Comparison of ENCODE assay signal across 1 cellular context in the genomic region with DNA sequence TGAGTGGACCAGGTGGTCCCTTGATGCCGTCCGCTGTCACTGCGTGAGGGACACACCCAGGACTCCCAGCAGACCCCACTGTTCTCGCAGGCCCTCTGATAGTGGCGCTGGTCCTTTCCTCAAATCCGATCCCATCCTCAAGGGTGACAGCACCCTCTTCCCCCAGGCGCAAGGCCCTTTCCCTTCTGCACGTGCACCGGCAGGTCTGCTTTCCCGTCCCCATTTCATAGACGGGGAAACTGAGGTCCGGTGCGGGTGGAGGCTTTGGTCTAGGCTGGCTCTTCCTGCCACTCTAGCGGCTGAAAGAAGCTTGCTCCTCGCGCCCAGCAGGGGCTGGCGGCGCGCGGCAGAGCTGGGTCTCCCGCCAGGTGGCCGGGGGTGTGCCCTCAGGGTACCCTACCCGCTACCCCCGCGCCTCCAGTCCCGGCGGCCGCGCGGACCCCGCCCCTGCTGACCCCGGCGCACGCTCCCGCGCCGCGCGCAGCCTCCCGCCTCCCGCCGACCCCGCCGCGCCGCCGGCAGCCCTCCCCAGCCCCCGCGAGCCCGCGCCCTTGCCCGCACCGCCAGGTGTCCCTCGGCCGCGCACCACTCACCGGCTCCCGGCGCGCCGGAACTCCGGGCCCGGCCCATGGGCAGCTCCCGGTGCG.
TF ChIP-seq lines count a peak whose summit lies in the region.

No MANE protein-coding gene starts in this region.

TF ChIP-seq in HEK293, 187 proteins besides CTCF, POLR2A, EP300 and RAD21 (continued from another document):
- TF ChIP-seq, protein P1, sequence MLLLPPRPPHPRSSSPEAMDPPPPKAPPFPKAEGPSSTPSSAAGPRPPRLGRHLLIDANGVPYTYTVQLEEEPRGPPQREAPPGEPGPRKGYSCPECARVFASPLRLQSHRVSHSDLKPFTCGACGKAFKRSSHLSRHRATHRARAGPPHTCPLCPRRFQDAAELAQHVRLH (tag by site-specific recombination; IDR thresholded peaks at IDR 0.05) = peak; percentile 90
- TF ChIP-seq KLF1 (tag by site-specific recombination; IDR thresholded peaks at IDR 0.05) (peak; percentile 16; the same call in 1 of the 2 replicates), ZNF629 (tag by site-specific recombination; IDR thresholded peaks at IDR 0.05) (no peak), BCL11A (tag by site-specific recombination; IDR thresholded peaks at IDR 0.05; ENCODE audit: low read depth) (no peak), ZBTB1 (tag by site-specific recombination; IDR thresholded peaks at IDR 0.05) (peak; percentile 57; the same call in 1 of the 2 replicates), ZNF791 (tag by site-specific recombination; IDR thresholded peaks at IDR 0.05) (no peak), ZXDB (tag by site-specific recombination; IDR thresholded peaks at IDR 0.05) (peak; percentile 42; the same call in 1 of the 2 replicates), ZNF596 (tag by site-specific recombination; IDR thresholded peaks at IDR 0.05) (0 out of 2 replicates have a peak, but pooled peaks have one; percentile 8), HOXD13 (CRISPR knock-in tag; IDR thresholded peaks at IDR 0.05; ENCODE audit: borderline replicate concordance) (no peak), ZNF529 (tag by site-specific recombination; IDR thresholded peaks at IDR 0.05; ENCODE audit: insufficient replicate concordance) (no peak), ZNF610 (tag by site-specific recombination; IDR thresholded peaks at IDR 0.05; ENCODE audit: borderline replicate concordance) (no peak), ZBTB8A (tag by site-specific recombination; IDR thresholded peaks at IDR 0.05) (peak; percentile 65), ZNF48 (tag by site-specific recombination; IDR thresholded peaks at IDR 0.05) (no peak), GLI2 (tag by site-specific recombination; IDR thresholded peaks at IDR 0.05; ENCODE audit: borderline replicate concordance, low read depth) (no peak), ZNF266 (tag by site-specific recombination; IDR thresholded peaks at IDR 0.05; ENCODE audit: low read depth) (no peak), ZNF324 (tag by site-specific recombination; IDR thresholded peaks at IDR 0.05) (peak; percentile 70; the same call in 1 of the 2 replicates), ZSCAN23 (tag by site-specific recombination; IDR thresholded peaks at IDR 0.05) (0 out of 2 replicates have a peak, but pooled peaks have one; percentile 35), OVOL3 (tag by site-specific recombination; IDR thresholded peaks at IDR 0.05) (no peak), ZNF223 (tag by site-specific recombination; IDR thresholded peaks at IDR 0.05) (peak; percentile 72; the same call in 1 of the 2 replicates), ZIC2 (tag by site-specific recombination; IDR thresholded peaks at IDR 0.05) (peak; percentile 57), ZNF341 (tag by site-specific recombination; IDR thresholded peaks at IDR 0.05; ENCODE audit: low read depth) (peak; percentile 64), REPIN1 (tag by site-specific recombination; IDR thresholded peaks at IDR 0.05; ENCODE audit: low read depth) (0 out of 2 replicates have a peak, but pooled peaks have one; percentile 48), ZNF354C (tag by site-specific recombination; IDR thresholded peaks at IDR 0.05; ENCODE audit: borderline replicate concordance, low read depth) (no peak), ZNF155 (tag by site-specific recombination; IDR thresholded peaks at IDR 0.05) (no peak), ZSCAN5A (tag by site-specific recombination; IDR thresholded peaks at IDR 0.05) (peak; percentile 62; the same call in 1 of the 2 replicates), ZNF2 (tag by site-specific recombination; IDR thresholded peaks at IDR 0.05) (no peak; the same call in 1 of the 2 replicates), ZSCAN30 (tag by site-specific recombination; IDR thresholded peaks at IDR 0.05) (0 out of 2 replicates have a peak, but pooled peaks have one; percentile 42), ZNF621 (tag by site-specific recombination; IDR thresholded peaks at IDR 0.05) (no peak), ZBTB21 (tag by site-specific recombination; IDR thresholded peaks at IDR 0.05) (no peak), RBAK (tag by site-specific recombination; IDR thresholded peaks at IDR 0.05) (no peak), ZNF133 (tag by site-specific recombination; IDR thresholded peaks at IDR 0.05) (0 out of 2 replicates have a peak, but pooled peaks have one; percentile 7), EGR2 (tag by site-specific recombination; IDR thresholded peaks at IDR 0.05; ENCODE audit: low read depth) (no peak), ZNF747 (tag by site-specific recombination; IDR thresholded peaks at IDR 0.05) (no peak), ZEB2 (tag by site-specific recombination; IDR thresholded peaks at IDR 0.05) (peak; percentile 52), ZNF677 (tag by site-specific recombination; IDR thresholded peaks at IDR 0.05) (no peak), OSR2 (tag by site-specific recombination; IDR thresholded peaks at IDR 0.05) (no peak), ZNF777 (tag by site-specific recombination; IDR thresholded peaks at IDR 0.05; ENCODE audit: borderline replicate concordance) (0 out of 2 replicates have a peak, but pooled peaks have one; percentile 51)
- TF ChIP-seq, protein P2, sequence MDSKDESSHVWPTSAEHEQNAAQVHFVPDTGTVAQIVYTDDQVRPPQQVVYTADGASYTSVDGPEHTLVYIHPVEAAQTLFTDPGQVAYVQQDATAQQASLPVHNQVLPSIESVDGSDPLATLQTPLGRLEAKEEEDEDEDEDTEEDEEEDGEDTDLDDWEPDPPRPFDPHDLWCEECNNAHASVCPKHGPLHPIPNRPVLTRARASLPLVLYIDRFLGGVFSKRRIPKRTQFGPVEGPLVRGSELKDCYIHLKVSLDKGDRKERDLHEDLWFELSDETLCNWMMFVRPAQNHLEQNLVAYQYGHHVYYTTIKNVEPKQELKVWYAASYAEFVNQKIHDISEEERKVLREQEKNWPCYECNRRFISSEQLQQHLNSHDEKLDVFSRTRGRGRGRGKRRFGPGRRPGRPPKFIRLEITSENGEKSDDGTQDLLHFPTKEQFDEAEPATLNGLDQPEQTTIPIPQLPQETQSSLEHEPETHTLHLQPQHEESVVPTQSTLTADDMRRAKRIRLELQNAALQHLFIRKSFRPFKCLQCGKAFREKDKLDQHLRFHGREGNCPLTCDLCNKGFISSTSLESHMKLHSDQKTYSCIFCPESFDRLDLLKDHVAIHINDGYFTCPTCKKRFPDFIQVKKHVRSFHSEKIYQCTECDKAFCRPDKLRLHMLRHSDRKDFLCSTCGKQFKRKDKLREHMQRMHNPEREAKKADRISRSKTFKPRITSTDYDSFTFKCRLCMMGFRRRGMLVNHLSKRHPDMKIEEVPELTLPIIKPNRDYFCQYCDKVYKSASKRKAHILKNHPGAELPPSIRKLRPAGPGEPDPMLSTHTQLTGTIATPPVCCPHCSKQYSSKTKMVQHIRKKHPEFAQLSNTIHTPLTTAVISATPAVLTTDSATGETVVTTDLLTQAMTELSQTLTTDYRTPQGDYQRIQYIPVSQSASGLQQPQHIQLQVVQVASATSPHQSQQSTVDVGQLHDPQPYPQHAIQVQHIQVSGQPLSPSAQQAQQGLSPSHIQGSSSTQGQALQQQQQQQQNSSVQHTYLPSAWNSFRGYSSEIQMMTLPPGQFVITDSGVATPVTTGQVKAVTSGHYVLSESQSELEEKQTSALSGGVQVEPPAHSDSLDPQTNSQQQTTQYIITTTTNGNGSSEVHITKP (tag by site-specific recombination; IDR thresholded peaks at IDR 0.05) = no peak
- TF ChIP-seq, protein P3, sequence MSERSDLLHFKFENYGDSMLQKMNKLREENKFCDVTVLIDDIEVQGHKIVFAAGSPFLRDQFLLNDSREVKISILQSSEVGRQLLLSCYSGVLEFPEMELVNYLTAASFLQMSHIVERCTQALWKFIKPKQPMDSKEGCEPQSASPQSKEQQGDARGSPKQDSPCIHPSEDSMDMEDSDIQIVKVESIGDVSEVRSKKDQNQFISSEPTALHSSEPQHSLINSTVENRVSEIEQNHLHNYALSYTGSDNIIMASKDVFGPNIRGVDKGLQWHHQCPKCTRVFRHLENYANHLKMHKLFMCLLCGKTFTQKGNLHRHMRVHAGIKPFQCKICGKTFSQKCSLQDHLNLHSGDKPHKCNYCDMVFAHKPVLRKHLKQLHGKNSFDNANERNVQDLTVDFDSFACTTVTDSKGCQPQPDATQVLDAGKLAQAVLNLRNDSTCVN (tag by site-specific recombination; optimal IDR thresholded peaks at IDR 0.05) = peak; percentile 64
- TF ChIP-seq, protein P4, sequence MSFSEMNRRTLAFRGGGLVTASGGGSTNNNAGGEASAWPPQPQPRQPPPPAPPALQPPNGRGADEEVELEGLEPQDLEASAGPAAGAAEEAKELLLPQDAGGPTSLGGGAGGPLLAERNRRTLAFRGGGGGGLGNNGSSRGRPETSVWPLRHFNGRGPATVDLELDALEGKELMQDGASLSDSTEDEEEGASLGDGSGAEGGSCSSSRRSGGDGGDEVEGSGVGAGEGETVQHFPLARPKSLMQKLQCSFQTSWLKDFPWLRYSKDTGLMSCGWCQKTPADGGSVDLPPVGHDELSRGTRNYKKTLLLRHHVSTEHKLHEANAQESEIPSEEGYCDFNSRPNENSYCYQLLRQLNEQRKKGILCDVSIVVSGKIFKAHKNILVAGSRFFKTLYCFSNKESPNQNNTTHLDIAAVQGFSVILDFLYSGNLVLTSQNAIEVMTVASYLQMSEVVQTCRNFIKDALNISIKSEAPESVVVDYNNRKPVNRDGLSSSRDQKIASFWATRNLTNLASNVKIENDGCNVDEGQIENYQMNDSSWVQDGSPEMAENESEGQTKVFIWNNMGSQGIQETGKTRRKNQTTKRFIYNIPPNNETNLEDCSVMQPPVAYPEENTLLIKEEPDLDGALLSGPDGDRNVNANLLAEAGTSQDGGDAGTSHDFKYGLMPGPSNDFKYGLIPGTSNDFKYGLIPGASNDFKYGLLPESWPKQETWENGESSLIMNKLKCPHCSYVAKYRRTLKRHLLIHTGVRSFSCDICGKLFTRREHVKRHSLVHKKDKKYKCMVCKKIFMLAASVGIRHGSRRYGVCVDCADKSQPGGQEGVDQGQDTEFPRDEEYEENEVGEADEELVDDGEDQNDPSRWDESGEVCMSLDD (tag by site-specific recombination; IDR thresholded peaks at IDR 0.05) = peak; percentile 59; the same call in 1 of the 2 replicates
- TF ChIP-seq, protein P5, sequence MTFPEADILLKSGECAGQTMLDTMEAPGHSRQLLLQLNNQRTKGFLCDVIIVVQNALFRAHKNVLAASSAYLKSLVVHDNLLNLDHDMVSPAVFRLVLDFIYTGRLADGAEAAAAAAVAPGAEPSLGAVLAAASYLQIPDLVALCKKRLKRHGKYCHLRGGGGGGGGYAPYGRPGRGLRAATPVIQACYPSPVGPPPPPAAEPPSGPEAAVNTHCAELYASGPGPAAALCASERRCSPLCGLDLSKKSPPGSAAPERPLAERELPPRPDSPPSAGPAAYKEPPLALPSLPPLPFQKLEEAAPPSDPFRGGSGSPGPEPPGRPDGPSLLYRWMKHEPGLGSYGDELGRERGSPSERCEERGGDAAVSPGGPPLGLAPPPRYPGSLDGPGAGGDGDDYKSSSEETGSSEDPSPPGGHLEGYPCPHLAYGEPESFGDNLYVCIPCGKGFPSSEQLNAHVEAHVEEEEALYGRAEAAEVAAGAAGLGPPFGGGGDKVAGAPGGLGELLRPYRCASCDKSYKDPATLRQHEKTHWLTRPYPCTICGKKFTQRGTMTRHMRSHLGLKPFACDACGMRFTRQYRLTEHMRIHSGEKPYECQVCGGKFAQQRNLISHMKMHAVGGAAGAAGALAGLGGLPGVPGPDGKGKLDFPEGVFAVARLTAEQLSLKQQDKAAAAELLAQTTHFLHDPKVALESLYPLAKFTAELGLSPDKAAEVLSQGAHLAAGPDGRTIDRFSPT (tag by site-specific recombination; IDR thresholded peaks at IDR 0.05) = peak; percentile 52; the same call in 1 of the 2 replicates
